Comparison of ENCODE assay signal across 19 cellular contexts in the genomic region with DNA sequence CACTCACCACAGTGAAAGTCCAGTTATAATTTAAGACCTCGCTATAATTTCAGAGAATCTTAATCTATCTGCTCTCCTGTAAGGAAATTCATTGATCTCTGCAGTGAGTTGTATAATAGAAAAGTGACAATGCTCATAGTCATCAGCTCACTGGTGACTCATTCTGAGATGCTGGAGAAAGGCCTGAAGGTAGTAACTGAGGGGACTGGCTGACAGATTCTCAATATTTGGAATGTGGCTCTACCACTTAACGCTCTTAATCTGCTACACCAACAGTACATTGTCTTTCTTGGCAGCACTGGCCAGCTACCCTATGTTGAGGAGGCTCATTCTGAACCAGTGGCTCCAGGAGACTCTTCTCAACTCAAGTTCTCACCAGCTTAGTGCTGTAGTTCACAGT.
DNase-seq lines count a peak whose midpoint lies in the region; ATAC-seq and TF ChIP-seq lines count a peak whose summit lies in the region.
"Had no signal": no experiment of that assay in that cellular context is flagged by ENCODE, and none has a peak within 500 bp of the region (broad histone marks: within the 10 kb centered on the region; RNA-seq: fewer than 3 reads in every experiment).

No MANE protein-coding gene starts in this region.

- H3K27ac ChIP-seq in mesendoderm (ENCODE audit: low read depth, low read length) (no peak overlapping the region), mesenchymal stem cell (ENCODE audit: low read length, poor library complexity, severe bottlenecking) (no peak overlapping the region)
- H3K27ac ChIP-seq: KMS-11, Peyer's patch had no signal

- ATAC-seq in GM18907 (IDR thresholded peaks at IDR 0.05; ENCODE audit: unreplicated experiment), result peak; percentile 23
- ATAC-seq in HG02973 (IDR thresholded peaks at IDR 0.05; ENCODE audit: unreplicated experiment), result peak; percentile 32
- ATAC-seq in activated T-helper 17 cell treated with anti-CD3 and anti-CD28 coated beads, Interleukin-2, amount 50 U/mL, for 72 hours (replicated peaks), result peak; percentile 35
- ATAC-seq in HG03135 (IDR thresholded peaks at IDR 0.05; ENCODE audit: unreplicated experiment), result no peak
- no peak for ATAC-seq in GM21423 (IDR thresholded peaks at IDR 0.05; ENCODE audit: unreplicated experiment)
- ATAC-seq: SK-N-SH treated with all-trans-retinoic acid at 6 μM for 48 hours had no signal

- peaks cover 15% of the 10 kb centered on the region for H3K9me3 ChIP-seq in mesenchymal stem cell (ENCODE audit: control insufficient read depth, low read length)
- H3K9me3 ChIP-seq: Caco-2, Peyer's patch had no signal

- H3K23ac ChIP-seq in mesendoderm (ENCODE audit: low read length) (no peak overlapping the region), mesenchymal stem cell (ENCODE audit: low read length in 2 of 2) (no peak overlapping the region)

- H3K36me3 ChIP-seq in mesendoderm (ENCODE audit: control insufficient read depth, insufficient read depth, low read length) (no peaks in the 10 kb centered on the region), mesenchymal stem cell (ENCODE audit: control insufficient read depth in 1 of 2, insufficient read depth in 2 of 2, low read depth in 1 of 2, low read length in 2 of 2) (no peaks in the 10 kb centered on the region)
- H3K36me3 ChIP-seq: Peyer's patch had no signal

- no peaks in the 10 kb centered on the region for H3K4me1 ChIP-seq in mesendoderm (ENCODE audit: control insufficient read depth, low read depth, low read length)
- H3K4me1 ChIP-seq in mesenchymal stem cell (ENCODE audit: control insufficient read depth, insufficient read depth, low read depth, low read length), result no peaks in the 10 kb centered on the region
- H3K4me1 ChIP-seq: Caco-2, Peyer's patch had no signal

- H3K27me3 Mint-ChIP-seq in activated T-helper 17 cell treated with anti-CD3 and anti-CD28 coated beads, Interleukin-2, amount 50 U/mL, for 72 hours, result no peaks in the 10 kb centered on the region
- H3K27me3 Mint-ChIP-seq: CD4-positive, CD25-positive, alpha-beta regulatory T cell had no signal

- H3K4ac ChIP-seq in mesendoderm (ENCODE audit: low read depth, low read length), result no peak overlapping the region
- no peak overlapping the region for H3K4ac ChIP-seq in mesenchymal stem cell (ENCODE audit: low read depth in 1 of 2, low read length in 2 of 2)

- no peak overlapping the region for H2BK12ac ChIP-seq in mesenchymal stem cell (ENCODE audit: low read length in 2 of 2)

- no peak overlapping the region for H3K56ac ChIP-seq in mesendoderm (ENCODE audit: low read length)

- no peak overlapping the region for H2BK120ac ChIP-seq in mesendoderm (ENCODE audit: low read depth, low read length)
- no peak overlapping the region for H2BK120ac ChIP-seq in mesenchymal stem cell (ENCODE audit: low read depth, low read length)

- no peak overlapping the region for H2AFZ ChIP-seq in mesenchymal stem cell (ENCODE audit: low read depth, low read length)

- no peaks in the 10 kb centered on the region for H3K9me3 Mint-ChIP-seq in activated T-helper 17 cell treated with anti-CD3 and anti-CD28 coated beads, Interleukin-2, amount 50 U/mL, for 72 hours

- no peak overlapping the region for H2AK5ac ChIP-seq in mesendoderm (ENCODE audit: low read length)
- H2AK5ac ChIP-seq in mesenchymal stem cell (ENCODE audit: low read length, severe bottlenecking), result no peak overlapping the region

- H3K27me3 ChIP-seq in mesendoderm (ENCODE audit: insufficient read depth, low read length, poor library complexity), result no peaks in the 10 kb centered on the region
- no peaks in the 10 kb centered on the region for H3K27me3 ChIP-seq in mesenchymal stem cell (ENCODE audit: control insufficient read depth in 1 of 2, insufficient read depth in 1 of 2, low read length in 2 of 2)
- H3K27me3 ChIP-seq: Peyer's patch had no signal

- no peaks in the 10 kb centered on the region for H3K79me2 ChIP-seq in mesendoderm (ENCODE audit: control insufficient read depth, insufficient read depth, low read length)

- H3K9ac ChIP-seq in mesendoderm (ENCODE audit: low read length) (no peak overlapping the region), mesenchymal stem cell (ENCODE audit: low read length) (no peak overlapping the region)
- H3K9ac ChIP-seq: KMS-11 had no signal

- no peak overlapping the region for H4K5ac ChIP-seq in mesendoderm (ENCODE audit: low read length)

- H3K79me1 ChIP-seq in mesendoderm (ENCODE audit: low read length) (no peaks in the 10 kb centered on the region), mesenchymal stem cell (replicated peaks; ENCODE audit: low read length, poor library complexity, severe bottlenecking) (no peaks in the 10 kb centered on the region)

- no peak overlapping the region for H3K4me3 Mint-ChIP-seq in activated T-helper 17 cell treated with anti-CD3 and anti-CD28 coated beads, Interleukin-2, amount 50 U/mL, for 72 hours
- H3K4me3 Mint-ChIP-seq: CD4-positive, CD25-positive, alpha-beta regulatory T cell had no signal

- H2BK5ac ChIP-seq in mesendoderm (ENCODE audit: low read length) (no peak overlapping the region), mesenchymal stem cell (ENCODE audit: low read depth, low read length, poor library complexity, severe bottlenecking) (no peak overlapping the region)

- H2BK15ac ChIP-seq in mesendoderm (replicated peaks; ENCODE audit: low read depth) (no peak overlapping the region), mesenchymal stem cell (ENCODE audit: low read depth, poor library complexity, severe bottlenecking) (no peak overlapping the region)

- WGBS in mesendoderm (ENCODE audit: extremely low coverage, insufficient coverage, low lambda C conversion rate), result no CpG with 5 or more reads among the region's 2 CpGs
- WGBS in mesenchymal stem cell, result 55% methylated on average over 1 of the region's 2 CpGs

- H3K4me3 ChIP-seq in mesendoderm (ENCODE audit: low read length) (no peak overlapping the region), mesenchymal stem cell (ENCODE audit: insufficient read depth in 1 of 2, low read depth in 1 of 2, low read length in 2 of 2) (no peak overlapping the region)
- H3K4me3 ChIP-seq: Peyer's patch had no signal

- H3K27ac Mint-ChIP-seq in activated T-helper 17 cell treated with anti-CD3 and anti-CD28 coated beads, Interleukin-2, amount 50 U/mL, for 72 hours, result no peak overlapping the region
- H3K27ac Mint-ChIP-seq: CD4-positive, CD25-positive, alpha-beta regulatory T cell had no signal

- CTCF ChIA-PET in HEK293T (lab: Yijun Ruan, JAX), result no interaction called here

- no peak overlapping the region for H3K4me2 ChIP-seq in mesendoderm (ENCODE audit: low read length)
- no peak overlapping the region for H3K4me2 ChIP-seq in mesenchymal stem cell (ENCODE audit: low read length, poor library complexity, severe bottlenecking)
- H3K4me2 ChIP-seq: KMS-11 had no signal

- peaks cover 9% of the 10 kb centered on the region for H3K4me1 Mint-ChIP-seq in activated T-helper 17 cell treated with anti-CD3 and anti-CD28 coated beads, Interleukin-2, amount 50 U/mL, for 72 hours

- H3K18ac ChIP-seq in mesendoderm (ENCODE audit: low read length) (no peak overlapping the region), mesenchymal stem cell (ENCODE audit: low read depth in 1 of 2, low read length in 2 of 2) (no peak overlapping the region)

- H4K91ac ChIP-seq in mesenchymal stem cell (ENCODE audit: low read length), result no peak overlapping the region

- no peak overlapping the region for H4K8ac ChIP-seq in mesendoderm (ENCODE audit: low read depth, low read length)
- no peak overlapping the region for H4K8ac ChIP-seq in mesenchymal stem cell (ENCODE audit: low read length)

- H3K36me3 Mint-ChIP-seq in activated T-helper 17 cell treated with anti-CD3 and anti-CD28 coated beads, Interleukin-2, amount 50 U/mL, for 72 hours (ENCODE audit: low read depth), result no peaks in the 10 kb centered on the region
- H3K36me3 Mint-ChIP-seq: CD4-positive, CD25-positive, alpha-beta regulatory T cell had no signal

- no peak overlapping the region for H3K14ac ChIP-seq in mesenchymal stem cell (ENCODE audit: low read length in 2 of 2)

- POLR2A ChIA-PET in HEK293T (lab: Yijun Ruan, JAX), result no interaction called here

- DNase-seq in mesendoderm (peak; percentile 58), mesenchymal stem cell (no peak), HEK293T (ENCODE audit: extremely low spot score) (no peak)
- DNase-seq: Caco-2; CD4-positive, CD25-positive, alpha-beta regulatory T cell; DMS153; NCI-H1048; NCI-H1436 treated with DMSO at 0.1 percent for 48 hours; NCI-H2029 treated with DMSO at 0.1 percent for 48 hours; NCI-H510A treated with DMSO at 0.1 percent for 48 hours; Peyer's patch; SHP77 had no signal

TF ChIP-seq in HEK293T, 16 proteins besides CTCF, POLR2A, EP300 and RAD21:
- TF ChIP-seq FOXA1 (IDR thresholded peaks at IDR 0.05) (no peak), ARNT (IDR thresholded peaks at IDR 0.05) (no peak), LEF1 (IDR thresholded peaks at IDR 0.05; ENCODE audit: borderline replicate concordance) (no peak), TARDBP (IDR thresholded peaks at IDR 0.05) (no peak), NFRKB (IDR thresholded peaks at IDR 0.05) (no peak), HDGF (IDR thresholded peaks at IDR 0.05; ENCODE audit: borderline replicate concordance) (no peak), ZNF384 (IDR thresholded peaks at IDR 0.05) (no peak)

Comparison
In these comparisons a context has a peak if more than half of its experiments do, and no peak if none do; other contexts are left out.
1. ATAC-seq: peak in GM18907 (single experiment), HG02973 (single experiment) and activated T-helper 17 cell treated with anti-CD3 and anti-CD28 coated beads, Interleukin-2, amount 50 U/mL, for 72 hours (single experiment); none in HG03135 (single experiment) and GM21423 (single experiment).